In the genomic region with DNA sequence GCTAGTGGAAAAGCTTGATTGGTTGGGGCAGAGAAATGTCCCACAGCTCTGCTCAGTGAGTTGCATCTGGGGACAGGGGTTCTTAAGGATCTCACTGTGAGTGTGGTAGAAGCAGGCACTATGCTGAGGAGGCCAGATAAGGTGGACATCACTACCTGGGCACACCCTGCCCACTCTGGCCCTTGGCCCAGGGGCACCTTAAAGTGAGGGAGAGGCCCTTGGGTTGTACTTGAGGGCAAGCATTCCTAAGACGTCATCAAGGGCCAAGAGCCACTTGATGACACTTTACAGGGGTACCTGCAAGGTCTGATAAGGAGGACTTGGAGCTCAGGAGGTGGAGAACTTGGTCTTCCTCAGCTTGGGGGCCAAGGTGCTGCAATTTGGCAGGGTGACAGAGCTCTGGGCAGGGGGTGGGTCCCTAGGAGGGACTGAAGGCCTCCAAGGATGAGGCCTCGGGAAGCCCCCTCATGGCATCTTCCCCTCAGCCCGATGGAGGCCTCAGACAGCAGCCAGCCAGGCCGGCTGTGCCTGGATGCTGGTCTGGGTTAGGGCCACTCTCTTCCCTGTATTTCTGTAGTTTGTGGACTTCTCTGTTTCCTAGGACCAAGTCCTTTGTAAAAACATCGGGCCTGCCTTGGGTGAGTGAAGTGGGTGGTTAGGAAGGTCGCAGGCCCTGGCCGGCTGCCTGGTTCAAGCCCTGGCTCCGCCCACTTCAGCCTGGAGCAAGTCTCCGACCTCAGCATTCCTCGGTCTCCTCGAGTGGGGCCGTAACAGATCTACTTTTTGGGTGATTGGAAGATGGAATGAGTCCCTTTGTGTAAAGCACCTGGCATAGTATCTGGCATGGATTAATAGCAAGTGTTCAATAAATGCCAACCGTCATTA, we compare ENCODE assay signal across 19 cellular contexts. TPM values are rescaled to one million over a fixed set of nuclear protein-coding genes. Genes with fewer than 3 reads are reported as not detected.
DNase-seq lines count a peak whose midpoint lies in the region; ATAC-seq and TF ChIP-seq lines count a peak whose summit lies in the region.
"Had no signal": no experiment of that assay in that cellular context is flagged by ENCODE, and none has a peak within 500 bp of the region (broad histone marks: within the 10 kb centered on the region; RNA-seq: fewer than 3 reads in every experiment).

No MANE protein-coding gene starts in this region.

- H3K27ac ChIP-seq in CD4-positive, CD25-positive, alpha-beta regulatory T cell (ENCODE audit: insufficient read depth, low read length, poor library complexity, severe bottlenecking) = no peak overlapping the region

- TF ChIP-seq CTCF in endothelial cell (IDR thresholded peaks at IDR 0.05; ENCODE audit: unreplicated experiment) = no peak

- peaks cover 51% of the 10 kb centered on the region for H3K36me3 Mint-ChIP-seq in CD4-positive, CD25-positive, alpha-beta regulatory T cell
- H3K36me3 Mint-ChIP-seq in endothelial cell (ENCODE audit: low read depth, unreplicated experiment) (peaks cover 49% of the 10 kb centered on the region), memory B cell (peaks cover 34% of the 10 kb centered on the region)

- no peaks in the 10 kb centered on the region for H3K27me3 Mint-ChIP-seq in CD4-positive, CD25-positive, alpha-beta regulatory T cell
- H3K27me3 Mint-ChIP-seq in endothelial cell (ENCODE audit: unreplicated experiment) (peaks cover 24% of the 10 kb centered on the region), memory B cell (no peaks in the 10 kb centered on the region)
- H3K27me3 Mint-ChIP-seq: central memory CD8-positive, alpha-beta T cell had no signal

- no peaks in the 10 kb centered on the region for H3K9me3 ChIP-seq in CD4-positive, CD25-positive, alpha-beta regulatory T cell (ENCODE audit: control insufficient read depth in 2 of 2, low read length in 2 of 2)
- H3K9me3 ChIP-seq: BE2C had no signal

- ATAC-seq in CD4-positive, CD25-positive, alpha-beta regulatory T cell (ENCODE audit: low read depth in 2 of 2) = no peak
- ATAC-seq in memory B cell (ENCODE audit: low read depth) (no peak), GM18873 (IDR thresholded peaks at IDR 0.05; ENCODE audit: low FRiP score, unreplicated experiment) (no peak)

- no peak for DNase-seq in CD4-positive, CD25-positive, alpha-beta regulatory T cell
- DNase-seq in D341Med (ENCODE audit: low spot score) (peak; percentile 18), endothelial cell (ENCODE audit: low spot score) (no peak), memory B cell (ENCODE audit: low spot score in 2 of 2) (no peak), NK-92 (lab: John Stamatoyannopoulos, UW; ENCODE audit: unreplicated experiment) (no peak), COLO829 (ENCODE audit: low spot score) (no peak)
- DNase-seq: activated T-cell treated with anti-CD3 and anti-CD28 coated beads, Interleukin-2, amount 50 U/mL, for 1 hour; BE2C; endodermal cell; foreskin melanocyte; IMR-90; NCI-H187 treated with DMSO at 0.1 percent for 48 hours; retina; stimulated activated CD4-positive, alpha-beta T cell treated with anti-CD3 and anti-CD28 coated beads, Interleukin-1b, Interleukin-23, amount 100 ng/mL, for 48 hours; T1000 had no signal

- peaks cover 44% of the 10 kb centered on the region for H3K36me3 ChIP-seq in CD4-positive, CD25-positive, alpha-beta regulatory T cell (ENCODE audit: control insufficient read depth, insufficient read depth, low read length)
- H3K36me3 ChIP-seq: BE2C had no signal

- peaks cover 0 to 39% (median 31%) of the 10 kb centered on the region in 4 donors for H3K4me1 Mint-ChIP-seq in CD4-positive, CD25-positive, alpha-beta regulatory T cell
- H3K4me1 Mint-ChIP-seq in endothelial cell (ENCODE audit: unreplicated experiment) = peaks cover 57% of the 10 kb centered on the region
- peaks cover 4% of the 10 kb centered on the region for H3K4me1 Mint-ChIP-seq in memory B cell
- H3K4me1 Mint-ChIP-seq: endodermal cell, nephron had no signal

- peaks cover 3% of the 10 kb centered on the region for H3K4me1 ChIP-seq in CD4-positive, CD25-positive, alpha-beta regulatory T cell (ENCODE audit: control insufficient read depth, insufficient read depth, low read length, poor library complexity, severe bottlenecking)
- H3K4me1 ChIP-seq: BE2C had no signal

- peak overlapping the region; percentile 31 to 74 (median 67) for H3K27ac Mint-ChIP-seq in CD4-positive, CD25-positive, alpha-beta regulatory T cell
- H3K27ac Mint-ChIP-seq in endothelial cell (ENCODE audit: unreplicated experiment) (peak overlapping the region; percentile 74), memory B cell (peak overlapping the region; percentile 22)
- H3K27ac Mint-ChIP-seq: endodermal cell, nephron had no signal

- H3K4me3 ChIP-seq in CD4-positive, CD25-positive, alpha-beta regulatory T cell (ENCODE audit: low read depth, low read length) = no peak overlapping the region

- no peaks in the 10 kb centered on the region for H3K9me3 Mint-ChIP-seq in CD4-positive, CD25-positive, alpha-beta regulatory T cell
- no peaks in the 10 kb centered on the region for H3K9me3 Mint-ChIP-seq in endothelial cell (ENCODE audit: unreplicated experiment)
- no peaks in the 10 kb centered on the region for H3K9me3 Mint-ChIP-seq in memory B cell
- H3K9me3 Mint-ChIP-seq: central memory CD8-positive, alpha-beta T cell; endodermal cell; nephron had no signal

- H3K4me3 Mint-ChIP-seq in CD4-positive, CD25-positive, alpha-beta regulatory T cell = no peak overlapping the region
- H3K4me3 Mint-ChIP-seq in endothelial cell (ENCODE audit: unreplicated experiment) (no peak overlapping the region), memory B cell (no peak overlapping the region)
- H3K4me3 Mint-ChIP-seq: central memory CD8-positive, alpha-beta T cell; endodermal cell; nephron had no signal

- no peaks in the 10 kb centered on the region for H3K27me3 ChIP-seq in CD4-positive, CD25-positive, alpha-beta regulatory T cell (ENCODE audit: control insufficient read depth, insufficient read depth, low read length)
- H3K27me3 ChIP-seq: BE2C had no signal

RNA-seq across cellular contexts. Expression of gene GPR68, which starts 24.8 kb away (rescaled TPM):
- 18.8 TPM for total RNA-seq in CD4-positive, CD25-positive, alpha-beta regulatory T cell
- 10 to 100 TPM in 2 of 4 donors, 1 to 10 TPM in 2; 8.5 to 19.1 (median 11.0) TPM for polyA plus RNA-seq in CD4-positive, CD25-positive, alpha-beta regulatory T cell
- total RNA-seq in endothelial cell (ENCODE audit: unreplicated experiment) = 5.4 TPM
- total RNA-seq: NCI-H460 had no signal

Comparison
In these comparisons a context has a peak if more than half of its experiments do, and no peak if none do; other contexts are left out.
1. H3K27ac Mint-ChIP-seq: peak in every context shown above with its lines; median percentile 74 in endothelial cell; 67 in CD4-positive, CD25-positive, alpha-beta regulatory T cell; 22 in memory B cell.